ENCODE assay signal across 11 cellular contexts in the genomic region with DNA sequence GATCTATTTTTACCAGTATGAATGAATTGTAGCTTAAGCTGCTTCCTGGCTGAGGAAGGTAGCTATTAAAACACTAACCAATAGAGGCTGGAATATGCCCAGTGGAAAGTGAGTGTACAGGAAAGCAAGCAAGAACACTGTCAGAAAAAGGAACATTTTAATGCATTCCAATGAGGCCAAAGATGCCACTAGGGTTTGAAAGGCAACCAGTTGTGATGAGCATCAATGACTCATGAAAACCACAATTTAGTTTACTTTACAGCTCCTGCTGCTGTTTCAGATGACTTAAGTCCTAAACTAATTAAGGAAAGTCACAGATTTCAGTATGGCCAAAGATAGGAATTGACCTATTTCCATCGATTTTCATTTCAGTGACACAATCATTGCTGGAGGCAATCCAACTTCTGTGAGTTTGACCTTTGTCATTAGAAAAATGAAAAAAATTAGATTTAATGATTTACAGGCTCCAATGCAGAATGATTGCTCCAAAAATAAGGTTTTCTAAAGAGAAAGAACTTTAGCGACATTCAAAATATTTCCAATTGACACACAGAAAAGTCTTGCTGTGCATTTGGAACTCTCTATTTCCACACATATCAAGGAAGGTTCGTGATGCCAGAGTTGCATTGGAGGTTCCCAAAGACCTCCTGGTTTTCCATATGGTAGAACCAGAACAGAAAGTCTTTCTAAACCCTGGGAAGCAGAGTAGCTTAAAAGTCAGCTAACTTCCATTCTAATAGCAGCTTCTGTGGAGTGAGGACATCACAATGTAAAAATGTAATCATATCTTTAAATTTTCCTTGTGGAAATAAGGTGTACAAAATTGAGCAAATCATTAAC.
DNase-seq lines count a peak whose midpoint lies in the region; ATAC-seq and TF ChIP-seq lines count a peak whose summit lies in the region.
"Had no signal": no experiment of that assay in that cellular context is flagged by ENCODE, and none has a peak within 500 bp of the region (broad histone marks: within the 10 kb centered on the region; RNA-seq: fewer than 3 reads in every experiment).

No MANE protein-coding gene starts in this region.

- no peaks in the 10 kb centered on the region for H3K9me3 ChIP-seq in BE2C

- H3K27me3 Mint-ChIP-seq in activated T-helper 17 cell treated with anti-CD3 and anti-CD28 coated beads, Interleukin-2, amount 50 U/mL, for 72 hours = peaks cover 9% of the 10 kb centered on the region
- peaks cover 2% of the 10 kb centered on the region for H3K27me3 Mint-ChIP-seq in T-helper 2 cell treated with Interferon-gamma antibody and Interleukin-4, amounts not matched to agents 5 μg/mL and 100 μg/mL, for 36 hours (ENCODE audit: low read depth)
- H3K27me3 Mint-ChIP-seq: brain had no signal

- H3K4me3 Mint-ChIP-seq in activated T-helper 17 cell treated with anti-CD3 and anti-CD28 coated beads, Interleukin-2, amount 50 U/mL, for 72 hours = no peak overlapping the region
- no peak overlapping the region for H3K4me3 Mint-ChIP-seq in T-helper 2 cell treated with Interferon-gamma antibody and Interleukin-4, amounts not matched to agents 5 μg/mL and 100 μg/mL, for 36 hours
- H3K4me3 Mint-ChIP-seq: brain, memory B cell had no signal

- H3K27ac Mint-ChIP-seq in activated T-helper 17 cell treated with anti-CD3 and anti-CD28 coated beads, Interleukin-2, amount 50 U/mL, for 72 hours = no peak overlapping the region
- H3K27ac Mint-ChIP-seq in T-helper 2 cell treated with Interferon-gamma antibody and Interleukin-4, amounts not matched to agents 5 μg/mL and 100 μg/mL, for 36 hours = no peak overlapping the region
- H3K27ac Mint-ChIP-seq: memory B cell had no signal

- no peaks in the 10 kb centered on the region for H3K36me3 ChIP-seq in BE2C
- H3K36me3 ChIP-seq: WERI-Rb-1 had no signal

- H3K4me3 ChIP-seq in BE2C (ENCODE audit: low read depth, low read length) = no peak overlapping the region

- no peaks in the 10 kb centered on the region for H3K4me1 Mint-ChIP-seq in activated T-helper 17 cell treated with anti-CD3 and anti-CD28 coated beads, Interleukin-2, amount 50 U/mL, for 72 hours
- no peaks in the 10 kb centered on the region for H3K4me1 Mint-ChIP-seq in T-helper 2 cell treated with Interferon-gamma antibody and Interleukin-4, amounts not matched to agents 5 μg/mL and 100 μg/mL, for 36 hours (ENCODE audit: low read depth)
- H3K4me1 Mint-ChIP-seq: memory B cell had no signal

- peak; percentile 56 for ATAC-seq in activated T-helper 17 cell treated with anti-CD3 and anti-CD28 coated beads, Interleukin-2, amount 50 U/mL, for 72 hours (replicated peaks)
- no peak for ATAC-seq in GM19324 (IDR thresholded peaks at IDR 0.05; ENCODE audit: low FRiP score, unreplicated experiment)
- ATAC-seq in HG03354 (IDR thresholded peaks at IDR 0.05; ENCODE audit: poor library complexity, severe bottlenecking, unreplicated experiment) = no peak

- in situ Hi-C loops in ACHN (cut with HindIII; ENCODE audit: low pct_ligation_motif_present, low pct_unique_long_range_greater_than_20kb, low sequenced_read_pairs) = no loop called here

- DNase-seq in ACHN = peak; percentile 93
- peak; percentile 52 for DNase-seq in HPDE6-E6E7 (ENCODE audit: extremely low spot score)
- peak; percentile 69 for DNase-seq in islet precursor cell
- DNase-seq in BE2C = no peak
- DNase-seq in T-helper 2 cell treated with Interferon-gamma antibody and Interleukin-4, amounts not matched to agents 5 μg/mL and 100 μg/mL, for 36 hours (ENCODE audit: low spot score) = no peak
- DNase-seq: WERI-Rb-1 had no signal

- H3K36me3 Mint-ChIP-seq in activated T-helper 17 cell treated with anti-CD3 and anti-CD28 coated beads, Interleukin-2, amount 50 U/mL, for 72 hours (ENCODE audit: low read depth) = no peaks in the 10 kb centered on the region
- no peaks in the 10 kb centered on the region for H3K36me3 Mint-ChIP-seq in T-helper 2 cell treated with Interferon-gamma antibody and Interleukin-4, amounts not matched to agents 5 μg/mL and 100 μg/mL, for 36 hours (ENCODE audit: low read depth)
- H3K36me3 Mint-ChIP-seq: brain, memory B cell had no signal

- no peaks in the 10 kb centered on the region; the same call in 1 of the 2 replicates for H3K4me1 ChIP-seq in BE2C

- TF ChIP-seq CTCF in BE2C (IDR thresholded peaks at IDR 0.05; ENCODE audit: low read depth, low read length) = no peak

- no peaks in the 10 kb centered on the region for H3K9me3 Mint-ChIP-seq in activated T-helper 17 cell treated with anti-CD3 and anti-CD28 coated beads, Interleukin-2, amount 50 U/mL, for 72 hours
- H3K9me3 Mint-ChIP-seq in T-helper 2 cell treated with Interferon-gamma antibody and Interleukin-4, amounts not matched to agents 5 μg/mL and 100 μg/mL, for 36 hours = no peaks in the 10 kb centered on the region
- H3K9me3 Mint-ChIP-seq: memory B cell had no signal

- no peaks in the 10 kb centered on the region for H3K27me3 ChIP-seq in BE2C

Comparison
In these comparisons a context has a peak if more than half of its experiments do, and no peak if none do; other contexts are left out.
1. DNase-seq: peak in ACHN (single experiment), HPDE6-E6E7 (single experiment) and islet precursor cell (single experiment); none in BE2C (single experiment) and T-helper 2 cell treated with Interferon-gamma antibody and Interleukin-4, amounts not matched to agents 5 μg/mL and 100 μg/mL, for 36 hours (single experiment).